ENCODE assay signal across 9 cellular contexts in the genomic region with DNA sequence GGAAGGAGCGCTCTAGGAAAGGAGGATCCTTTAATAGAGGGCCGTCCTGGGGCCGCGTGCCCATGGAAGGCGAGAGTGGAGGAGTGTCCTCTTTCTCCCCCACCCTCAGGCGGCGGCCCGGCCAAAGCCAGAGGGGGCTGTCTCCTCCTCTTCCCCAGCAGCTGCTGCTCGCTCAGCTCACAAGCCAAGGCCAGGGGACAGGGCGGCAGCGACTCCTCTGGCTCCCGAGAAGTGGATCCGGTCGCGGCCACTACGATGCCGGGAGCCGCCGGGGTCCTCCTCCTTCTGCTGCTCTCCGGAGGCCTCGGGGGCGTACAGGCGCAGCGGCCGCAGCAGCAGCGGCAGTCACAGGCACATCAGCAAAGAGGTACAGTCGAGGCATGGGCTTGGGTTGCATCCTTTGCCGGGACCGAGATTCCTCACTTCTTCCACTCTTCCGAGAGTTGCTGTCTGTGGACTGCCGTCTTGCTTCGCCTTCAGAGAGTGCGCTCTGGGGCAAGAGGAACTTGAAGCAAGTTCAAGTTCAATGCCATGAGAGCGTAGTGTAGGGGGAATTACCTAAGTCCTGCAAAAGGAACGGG. TPM values are rescaled to one million over a fixed set of nuclear protein-coding genes. Genes with fewer than 3 reads are reported as not detected.
A peak's percentile ranks its signal among the peaks of the same experiment; 100 is the strongest.
DNase-seq lines count a peak whose midpoint lies in the region; ATAC-seq, FAIRE-seq and TF ChIP-seq lines count a peak whose summit lies in the region.
"Had no signal": no experiment of that assay in that cellular context is flagged by ENCODE, and none has a peak within 500 bp of the region (broad histone marks: within the 10 kb centered on the region; RNA-seq: fewer than 3 reads in every experiment).

A gene with protein sequence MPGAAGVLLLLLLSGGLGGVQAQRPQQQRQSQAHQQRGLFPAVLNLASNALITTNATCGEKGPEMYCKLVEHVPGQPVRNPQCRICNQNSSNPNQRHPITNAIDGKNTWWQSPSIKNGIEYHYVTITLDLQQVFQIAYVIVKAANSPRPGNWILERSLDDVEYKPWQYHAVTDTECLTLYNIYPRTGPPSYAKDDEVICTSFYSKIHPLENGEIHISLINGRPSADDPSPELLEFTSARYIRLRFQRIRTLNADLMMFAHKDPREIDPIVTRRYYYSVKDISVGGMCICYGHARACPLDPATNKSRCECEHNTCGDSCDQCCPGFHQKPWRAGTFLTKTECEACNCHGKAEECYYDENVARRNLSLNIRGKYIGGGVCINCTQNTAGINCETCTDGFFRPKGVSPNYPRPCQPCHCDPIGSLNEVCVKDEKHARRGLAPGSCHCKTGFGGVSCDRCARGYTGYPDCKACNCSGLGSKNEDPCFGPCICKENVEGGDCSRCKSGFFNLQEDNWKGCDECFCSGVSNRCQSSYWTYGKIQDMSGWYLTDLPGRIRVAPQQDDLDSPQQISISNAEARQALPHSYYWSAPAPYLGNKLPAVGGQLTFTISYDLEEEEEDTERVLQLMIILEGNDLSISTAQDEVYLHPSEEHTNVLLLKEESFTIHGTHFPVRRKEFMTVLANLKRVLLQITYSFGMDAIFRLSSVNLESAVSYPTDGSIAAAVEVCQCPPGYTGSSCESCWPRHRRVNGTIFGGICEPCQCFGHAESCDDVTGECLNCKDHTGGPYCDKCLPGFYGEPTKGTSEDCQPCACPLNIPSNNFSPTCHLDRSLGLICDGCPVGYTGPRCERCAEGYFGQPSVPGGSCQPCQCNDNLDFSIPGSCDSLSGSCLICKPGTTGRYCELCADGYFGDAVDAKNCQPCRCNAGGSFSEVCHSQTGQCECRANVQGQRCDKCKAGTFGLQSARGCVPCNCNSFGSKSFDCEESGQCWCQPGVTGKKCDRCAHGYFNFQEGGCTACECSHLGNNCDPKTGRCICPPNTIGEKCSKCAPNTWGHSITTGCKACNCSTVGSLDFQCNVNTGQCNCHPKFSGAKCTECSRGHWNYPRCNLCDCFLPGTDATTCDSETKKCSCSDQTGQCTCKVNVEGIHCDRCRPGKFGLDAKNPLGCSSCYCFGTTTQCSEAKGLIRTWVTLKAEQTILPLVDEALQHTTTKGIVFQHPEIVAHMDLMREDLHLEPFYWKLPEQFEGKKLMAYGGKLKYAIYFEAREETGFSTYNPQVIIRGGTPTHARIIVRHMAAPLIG (N-terminal part only) (plus strand): TSS at position 148 of the 581 bp plus-strand sequence. CDS start 108 bp downstream, at position 256.

- H3K27ac ChIP-seq in iPS-20b (ENCODE audit: low read length) (no peak within 1 kb of the TSS), gastrocnemius medialis (peak within 1 kb of the TSS; percentile 76 to 85 (median 81)), Karpas-422 (ENCODE audit: low read length) (no peak within 1 kb of the TSS)

- TF ChIP-seq POLR2A in gastrocnemius medialis (IDR thresholded peaks at IDR 0.05): peak; percentile 55 to 85

- H3K27me3 Mint-ChIP-seq in activated CD8-positive, alpha-beta memory T cell treated with anti-CD3 and anti-CD28 coated beads, Interleukin-2, amount 10 ng/mL, durations not matched to agents 7 days and 5 days: peaks cover 30% of the 10 kb centered on the region
- H3K27me3 Mint-ChIP-seq in activated CD4-positive, alpha-beta memory T cell treated with anti-CD3 and anti-CD28 coated beads for 36 hours: peaks cover 22% of the 10 kb centered on the region

- POLR2A ChIA-PET in activated CD4-positive, alpha-beta memory T cell treated with anti-CD3 and anti-CD28 coated beads for 36 hours (lab: Charles Lee): no interaction called here

- in situ Hi-C loops in gastrocnemius medialis (cut with MboI; ENCODE audit: low sequenced_read_pairs in 4 of 4): no loop called here

- FAIRE-seq in bronchial epithelial cell (lab: Jason Lieb, UNC): no peak

- H3K9me3 ChIP-seq in iPS-20b (ENCODE audit: insufficient read depth, low read depth, low read length) (no peaks in the 10 kb centered on the region), gastrocnemius medialis (no peaks in the 10 kb centered on the region), Karpas-422 (ENCODE audit: low read length) (peaks cover 9% of the 10 kb centered on the region)

- H2AFZ ChIP-seq in Karpas-422 (ENCODE audit: low read length): no peak within 1 kb of the TSS

- H3K4me3 ChIP-seq in bronchial epithelial cell (ENCODE audit: low read depth, low read length) (peak within 1 kb of the TSS; percentile 29), iPS-20b (ENCODE audit: low read length) (peak within 1 kb of the TSS; percentile 82), gastrocnemius medialis (peak within 1 kb of the TSS; percentile 66 to 83 (median 76)), Karpas-422 (ENCODE audit: low read length) (no peak within 1 kb of the TSS)

- no peak within 1 kb of the TSS for H3K4me2 ChIP-seq in Karpas-422 (ENCODE audit: low read depth, low read length, poor library complexity, severe bottlenecking)

- H3K9me2 ChIP-seq in Karpas-422 (replicated peaks; ENCODE audit: insufficient read depth, low read length): no peaks in the 10 kb centered on the region

- CTCF ChIA-PET in activated CD8-positive, alpha-beta memory T cell treated with anti-CD3 and anti-CD28 coated beads, Interleukin-2, amount 10 ng/mL, durations not matched to agents 7 days and 5 days (lab: Charles Lee): no interaction called here
- CTCF ChIA-PET in activated CD4-positive, alpha-beta memory T cell treated with anti-CD3 and anti-CD28 coated beads for 36 hours (lab: Charles Lee): no interaction called here

- H3K9me3 Mint-ChIP-seq in activated CD8-positive, alpha-beta memory T cell treated with anti-CD3 and anti-CD28 coated beads, Interleukin-2, amount 10 ng/mL, durations not matched to agents 7 days and 5 days (ENCODE audit: low read depth): no peaks in the 10 kb centered on the region
- no peaks in the 10 kb centered on the region for H3K9me3 Mint-ChIP-seq in activated CD4-positive, alpha-beta memory T cell treated with anti-CD3 and anti-CD28 coated beads for 36 hours
- H3K9me3 Mint-ChIP-seq: activated B cell treated with CpG ODN at 0.5 μM for 24 hours had no signal

- no peak within 1 kb of the TSS for H3K4me3 Mint-ChIP-seq in activated CD8-positive, alpha-beta memory T cell treated with anti-CD3 and anti-CD28 coated beads, Interleukin-2, amount 10 ng/mL, durations not matched to agents 7 days and 5 days
- H3K4me3 Mint-ChIP-seq in activated CD4-positive, alpha-beta memory T cell treated with anti-CD3 and anti-CD28 coated beads for 36 hours: no peak within 1 kb of the TSS
- H3K4me3 Mint-ChIP-seq: activated B cell treated with CpG ODN at 0.5 μM for 24 hours had no signal

- DNase-seq in activated CD8-positive, alpha-beta memory T cell treated with anti-CD3 and anti-CD28 coated beads, Interleukin-2, amount 50 U/mL, for 48 hours: peak; percentile 53
- no peak for DNase-seq in activated CD8-positive, alpha-beta memory T cell treated with anti-CD3 and anti-CD28 coated beads, Interleukin-2, amount 10 ng/mL, durations not matched to agents 7 days and 5 days
- DNase-seq in bronchial epithelial cell (ENCODE audit: low read depth) (peak; percentile 21), gastrocnemius medialis (peak; percentile 75 to 86), Karpas-422 (no peak), kidney glomerular epithelial cell (lab: John Stamatoyannopoulos, UW) (no peak)
- no peak for DNase-seq in activated CD4-positive, alpha-beta memory T cell treated with anti-CD3 and anti-CD28 coated beads for 36 hours
- DNase-seq: activated B cell treated with CpG ODN at 0.5 μM for 24 hours had no signal

- H4K20me1 ChIP-seq in Karpas-422 (ENCODE audit: insufficient read depth, low read depth, low read length): no peaks in the 10 kb centered on the region

- peaks cover 8% of the 10 kb centered on the region for H3K4me1 ChIP-seq in iPS-20b (ENCODE audit: insufficient read depth, low read length)
- H3K4me1 ChIP-seq in gastrocnemius medialis: peaks cover 7 to 8% of the 10 kb centered on the region in 2 donors
- H3K4me1 ChIP-seq in Karpas-422 (ENCODE audit: low read length): no peaks in the 10 kb centered on the region

- H3K27me3 ChIP-seq in bronchial epithelial cell (ENCODE audit: control insufficient read depth, insufficient read depth, low read length): no peaks in the 10 kb centered on the region
- H3K27me3 ChIP-seq in iPS-20b (ENCODE audit: insufficient read depth, low read length): peaks cover 16% of the 10 kb centered on the region; the same call in 1 of the 2 replicates
- H3K27me3 ChIP-seq in gastrocnemius medialis: no peaks in the 10 kb centered on the region
- no peaks in the 10 kb centered on the region for H3K27me3 ChIP-seq in Karpas-422 (ENCODE audit: low read length)

- ATAC-seq in activated CD8-positive, alpha-beta memory T cell treated with anti-CD3 and anti-CD28 coated beads, Interleukin-2, amount 10 ng/mL, durations not matched to agents 7 days and 5 days: no peak
- peak; percentile 89 to 93 for ATAC-seq in gastrocnemius medialis

- H3K9ac ChIP-seq in iPS-20b (ENCODE audit: low read depth, low read length): peak within 1 kb of the TSS; percentile 66
- H3K9ac ChIP-seq in Karpas-422 (ENCODE audit: low read length): no peak within 1 kb of the TSS

- H3K4me1 Mint-ChIP-seq in activated CD8-positive, alpha-beta memory T cell treated with anti-CD3 and anti-CD28 coated beads, Interleukin-2, amount 10 ng/mL, durations not matched to agents 7 days and 5 days: no peaks in the 10 kb centered on the region
- peaks cover 3% of the 10 kb centered on the region for H3K4me1 Mint-ChIP-seq in activated CD4-positive, alpha-beta memory T cell treated with anti-CD3 and anti-CD28 coated beads for 36 hours (ENCODE audit: low read depth)

- no peaks in the 10 kb centered on the region for H3K36me3 Mint-ChIP-seq in activated CD8-positive, alpha-beta memory T cell treated with anti-CD3 and anti-CD28 coated beads, Interleukin-2, amount 10 ng/mL, durations not matched to agents 7 days and 5 days
- no peaks in the 10 kb centered on the region for H3K36me3 Mint-ChIP-seq in activated CD4-positive, alpha-beta memory T cell treated with anti-CD3 and anti-CD28 coated beads for 36 hours

- TF ChIP-seq CTCF in bronchial epithelial cell (IDR thresholded peaks at IDR 0.05; ENCODE audit: insufficient read depth, low read length, severe bottlenecking): no peak
- TF ChIP-seq CTCF in gastrocnemius medialis (IDR thresholded peaks at IDR 0.05 in 4 of 5, conservative IDR thresholded peaks at IDR 0.05 in 1 of 5): peak in 2 of 5 experiments; percentile 21 to 33

- no peaks in the 10 kb centered on the region for H3K36me3 ChIP-seq in bronchial epithelial cell (ENCODE audit: control insufficient read depth, insufficient read depth, low read length)
- no peaks in the 10 kb centered on the region for H3K36me3 ChIP-seq in iPS-20b (ENCODE audit: insufficient read depth, low read depth, low read length)
- no peaks in the 10 kb centered on the region for H3K36me3 ChIP-seq in gastrocnemius medialis
- no peaks in the 10 kb centered on the region for H3K36me3 ChIP-seq in Karpas-422 (ENCODE audit: insufficient read depth, low read length)

- no peak within 1 kb of the TSS for H3K27ac Mint-ChIP-seq in activated CD8-positive, alpha-beta memory T cell treated with anti-CD3 and anti-CD28 coated beads, Interleukin-2, amount 10 ng/mL, durations not matched to agents 7 days and 5 days
- H3K27ac Mint-ChIP-seq in activated CD4-positive, alpha-beta memory T cell treated with anti-CD3 and anti-CD28 coated beads for 36 hours: no peak within 1 kb of the TSS
- H3K27ac Mint-ChIP-seq: activated B cell treated with CpG ODN at 0.5 μM for 24 hours had no signal

- no peaks in the 10 kb centered on the region for H3K79me2 ChIP-seq in Karpas-422 (ENCODE audit: low read length)

- intact Hi-C loops in gastrocnemius medialis (cut with DNase I; ENCODE audit: low total_unique reads): loop anchor here (1.0 to 10.0 kb wide), 3 partner anchors 158 to 369 kb away; no protein-coding TSS in a partner anchor
- intact Hi-C loops in activated CD4-positive, alpha-beta memory T cell treated with anti-CD3 and anti-CD28 coated beads for 36 hours (cut with micrococcal nuclease): no loop called here

RNA-seq across cellular contexts. Expression of the gene that starts here (rescaled TPM):
- total RNA-seq in activated CD8-positive, alpha-beta memory T cell treated with anti-CD3 and anti-CD28 coated beads, Interleukin-2, amount 10 ng/mL, durations not matched to agents 7 days and 5 days: under 1 TPM in 1 of 2 experiments, not detected in 1; 0.02 TPM
- total RNA-seq in bronchial epithelial cell: under 0.01 and 2.6 TPM in 2 replicates
- total RNA-seq in gastrocnemius medialis: 100 to 1,000 TPM in 1 of 4 donors, 10 to 100 TPM in 3; 52.9 to 113 (median 71.3) TPM
- 0.04 TPM in 1 of 2 replicates, not detected in the other for total RNA-seq in Karpas-422 (2014; rRNA removed; shearing (Covaris generic); ENCODE audit: low replicate concordance)
- under 1 TPM; 0.15 to 0.48 TPM for total RNA-seq in activated CD4-positive, alpha-beta memory T cell treated with anti-CD3 and anti-CD28 coated beads for 36 hours

Comparison
In these comparisons a context has a peak if more than half of its experiments do, and no peak if none do; other contexts are left out.
1. RNA of the gene that starts here (total RNA-seq): 52.9 to 113 TPM in gastrocnemius medialis; under 0.01 to 2.6 TPM in bronchial epithelial cell, 0.15 to 0.48 TPM in activated CD4-positive, alpha-beta memory T cell treated with anti-CD3 and anti-CD28 coated beads for 36 hours, 0.04 TPM in Karpas-422 and 0.02 TPM in activated CD8-positive, alpha-beta memory T cell treated with anti-CD3 and anti-CD28 coated beads, Interleukin-2, amount 10 ng/mL, durations not matched to agents 7 days and 5 days; every median in the first group is over 10 times any median in the second.
2. DNase-seq: peak in activated CD8-positive, alpha-beta memory T cell treated with anti-CD3 and anti-CD28 coated beads, Interleukin-2, amount 50 U/mL, for 48 hours (single experiment), bronchial epithelial cell (single experiment) and gastrocnemius medialis (2 of 2); none in activated CD8-positive, alpha-beta memory T cell treated with anti-CD3 and anti-CD28 coated beads, Interleukin-2, amount 10 ng/mL, durations not matched to agents 7 days and 5 days (single experiment), Karpas-422 (single experiment), activated CD4-positive, alpha-beta memory T cell treated with anti-CD3 and anti-CD28 coated beads for 36 hours (single experiment) and kidney glomerular epithelial cell (single experiment).
3. H3K27ac ChIP-seq: peak in gastrocnemius medialis (4 of 4); none in iPS-20b (single experiment) and Karpas-422 (single experiment).